Comparison of ENCODE assay signal across 6 cellular contexts in genomic region chr6:115984809-115985208, GRCh38.
"Had no signal": no experiment of that assay in that cellular context is flagged by ENCODE, and none has a peak within 500 bp of the region (broad histone marks: within the 10 kb centered on the region; RNA-seq: fewer than 3 reads in every experiment).

No MANE protein-coding gene starts in this region.

- H3K4me3 ChIP-seq: GM12878 had no signal

- FAIRE-seq: GM12878, GM12892, GM18507, GM19239 had no signal

- ATAC-seq: GM12878 had no signal

- DNase-seq: GDM1, GF-D8 had no signal
